14 cellular contexts compared by ENCODE assay signal in the genomic region with DNA sequence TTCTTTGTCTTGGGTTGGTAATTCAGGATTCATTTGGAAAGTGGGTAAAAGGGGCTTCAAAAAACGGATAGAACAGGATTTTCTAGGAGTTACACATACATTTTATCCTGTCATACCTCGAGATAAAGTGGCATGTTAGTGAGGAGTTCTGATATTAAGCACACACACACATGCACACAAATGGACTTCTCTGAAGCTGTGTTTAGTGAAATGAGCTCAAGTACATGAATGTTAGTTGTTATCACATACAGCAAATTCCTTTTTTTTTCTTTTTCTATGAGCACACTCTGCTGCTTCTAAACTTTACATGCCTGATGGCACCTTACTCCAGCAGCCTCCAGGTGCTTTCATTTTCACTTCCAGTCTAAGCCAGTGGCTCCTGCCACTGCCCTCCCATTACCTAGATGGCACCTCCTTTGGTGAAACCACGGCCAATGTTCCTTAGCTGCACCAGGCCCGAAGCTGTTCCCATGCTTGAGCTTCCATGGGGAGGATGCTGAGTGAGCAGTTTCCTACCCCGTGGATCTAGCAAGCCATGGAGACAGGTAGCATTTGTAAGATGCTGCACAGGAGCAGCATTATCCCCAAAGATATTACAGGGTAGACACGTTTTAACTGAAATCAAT. TPM values are rescaled to one million over a fixed set of nuclear protein-coding genes. Genes with fewer than 3 reads are reported as not detected.
DNase-seq lines count a peak whose midpoint lies in the region; ATAC-seq and TF ChIP-seq lines count a peak whose summit lies in the region.
"Had no signal": no experiment of that assay in that cellular context is flagged by ENCODE, and none has a peak within 500 bp of the region (broad histone marks: within the 10 kb centered on the region; RNA-seq: fewer than 3 reads in every experiment).

No MANE protein-coding gene starts in this region.

- no peak for ATAC-seq in GM18505 (IDR thresholded peaks at IDR 0.05; ENCODE audit: unreplicated experiment)
- ATAC-seq: gastrocnemius medialis had no signal

- H3K36me3 Mint-ChIP-seq in IgD-negative memory B cell (peaks cover 3% of the 10 kb centered on the region), brain (peaks cover 30% of the 10 kb centered on the region), progenitor cell of endocrine pancreas (ENCODE audit: insufficient read depth) (peaks cover 27% of the 10 kb centered on the region)

- H3K9me3 Mint-ChIP-seq in IgD-negative memory B cell (no peaks in the 10 kb centered on the region), brain (no peaks in the 10 kb centered on the region), progenitor cell of endocrine pancreas (ENCODE audit: low read depth) (no peaks in the 10 kb centered on the region)

- DNase-seq in progenitor cell of endocrine pancreas (ENCODE audit: low spot score, unreplicated experiment) (no peak), HCEC 1CT (no peak), H4 (ENCODE audit: low spot score) (no peak), HPDE6-E6E7 (ENCODE audit: extremely low spot score) (no peak)
- DNase-seq: gastrocnemius medialis; left ventricle myocardium inferior; NCI-H1092 treated with DMSO at 0.1 percent for 48 hours; posterior cingulate gyrus; SHP77 treated with DMSO at 0.1 percent for 48 hours; stimulated activated CD4-positive, alpha-beta T cell treated with anti-CD3 and anti-CD28 coated beads, Interleukin-2, amount 100 ng/mL, for 24 hours; stimulated activated naive CD4-positive, alpha-beta T cell treated with Interleukin-2 at 50 U/mL for 16 hours had no signal

- H3K4me3 Mint-ChIP-seq in IgD-negative memory B cell (peak overlapping the region in 1 of 4 donors; percentile 23), brain (no peak overlapping the region), progenitor cell of endocrine pancreas (ENCODE audit: low read depth) (no peak overlapping the region)

- TF ChIP-seq CTCF in brain (conservative IDR thresholded peaks at IDR 0.05) = no peak
- TF ChIP-seq CTCF in progenitor cell of endocrine pancreas (IDR thresholded peaks at IDR 0.05; ENCODE audit: unreplicated experiment) = no peak

- H3K27ac Mint-ChIP-seq in IgD-negative memory B cell (peak overlapping the region in 2 of 3 donors; percentile 81 to 85), brain (peak overlapping the region in 3 of 5 experiments; percentile 1 to 57 (median 9)), progenitor cell of endocrine pancreas (peak overlapping the region; percentile 62)

- H3K27me3 Mint-ChIP-seq in IgD-negative memory B cell (no peaks in the 10 kb centered on the region), brain (no peaks in the 10 kb centered on the region), progenitor cell of endocrine pancreas (no peaks in the 10 kb centered on the region)

- TF ChIP-seq POLR2A in GM18505 (IDR thresholded peaks at IDR 0.05; ENCODE audit: borderline replicate concordance, extremely low read depth, insufficient read depth, insufficient read length) = peak; percentile 64

- H3K4me1 Mint-ChIP-seq in IgD-negative memory B cell (peaks cover 2 to 15% (median 14%) of the 10 kb centered on the region in 3 donors), brain (no peaks in the 10 kb centered on the region), progenitor cell of endocrine pancreas (ENCODE audit: low read depth) (peaks cover 5% of the 10 kb centered on the region)

RNA-seq across cellular contexts. Expression of gene STAT1, which starts 49.7 kb away (rescaled TPM):
- 73.8 TPM for polyA plus RNA-seq in IgD-negative memory B cell
- 28.8 TPM for polyA plus RNA-seq in brain (ENCODE audit: insufficient read depth, low read depth, low replicate concordance)
- total RNA-seq in progenitor cell of endocrine pancreas = 264 and 274 TPM in 2 replicates
- total RNA-seq in H4 (2014; rRNA removed; shearing (Covaris generic)) = 88.6 and 110 TPM in 2 replicates

Comparison
In these comparisons a context has a peak if more than half of its experiments do, and no peak if none do; other contexts are left out.
1. H3K27ac Mint-ChIP-seq: peak in every context shown above with its lines; median percentile 83 in IgD-negative memory B cell; 62 in progenitor cell of endocrine pancreas; 9 in brain.